Comparison of ENCODE assay signal across 24 cellular contexts in genomic region chr2:194380011-194380410, GRCh38.
DNase-seq lines count a peak whose midpoint lies in the region; ATAC-seq lines count a peak whose summit lies in the region.
"Had no signal": no experiment of that assay in that cellular context is flagged by ENCODE, and none has a peak within 500 bp of the region (broad histone marks: within the 10 kb centered on the region; RNA-seq: fewer than 3 reads in every experiment).

No MANE protein-coding gene starts in this region.

- peak; percentile 31 for ATAC-seq in stimulated activated naive CD8-positive, alpha-beta T cell treated with anti-CD3 and anti-CD28 coated beads, Interleukin-15, amount 100 ng/mL, for 72 hours
- no peak for ATAC-seq in stimulated activated naive CD8-positive, alpha-beta T cell treated with anti-CD3 and anti-CD28 coated beads, Interleukin-15, Interleukin-2, amounts not matched to agents 100 U/mL and 50 U/mL, for 24 hours
- peak; percentile 75 for ATAC-seq in GM21717 (IDR thresholded peaks at IDR 0.05; ENCODE audit: unreplicated experiment)
- peak; percentile 71 for ATAC-seq in HG03135 (IDR thresholded peaks at IDR 0.05; ENCODE audit: unreplicated experiment)
- no peak for ATAC-seq in activated naive CD8-positive, alpha-beta T cell treated with anti-CD3 and anti-CD28 coated beads, Interleukin-2, amount 50 U/mL, for 24 hours
- ATAC-seq in HG03521 (IDR thresholded peaks at IDR 0.05; ENCODE audit: unreplicated experiment), result no peak
- ATAC-seq: activated CD4-positive, alpha-beta T cell treated with anti-CD3 and anti-CD28 coated beads for 36 hours; left lung had no signal

- H3K27me3 Mint-ChIP-seq in stimulated activated naive CD8-positive, alpha-beta T cell treated with anti-CD3 and anti-CD28 coated beads, Interleukin-15, amount 100 ng/mL, for 72 hours, result no peaks in the 10 kb centered on the region
- no peaks in the 10 kb centered on the region for H3K27me3 Mint-ChIP-seq in activated naive CD8-positive, alpha-beta T cell treated with anti-CD3 and anti-CD28 coated beads, Interleukin-2, amount 50 U/mL, for 24 hours
- H3K27me3 Mint-ChIP-seq: activated CD4-positive, alpha-beta T cell treated with anti-CD3 and anti-CD28 coated beads for 36 hours; B cell; IgD-negative memory B cell had no signal

- H3K4me1 Mint-ChIP-seq in stimulated activated naive CD8-positive, alpha-beta T cell treated with anti-CD3 and anti-CD28 coated beads, Interleukin-15, amount 100 ng/mL, for 72 hours, result no peaks in the 10 kb centered on the region
- no peaks in the 10 kb centered on the region for H3K4me1 Mint-ChIP-seq in activated naive CD8-positive, alpha-beta T cell treated with anti-CD3 and anti-CD28 coated beads, Interleukin-2, amount 50 U/mL, for 24 hours
- H3K4me1 Mint-ChIP-seq: activated CD4-positive, alpha-beta T cell treated with anti-CD3 and anti-CD28 coated beads for 36 hours; B cell; IgD-negative memory B cell; neural progenitor cell had no signal

- H3K9me3 Mint-ChIP-seq in stimulated activated naive CD8-positive, alpha-beta T cell treated with anti-CD3 and anti-CD28 coated beads, Interleukin-15, amount 100 ng/mL, for 72 hours, result peaks cover 0 to 12% of the 10 kb centered on the region in 2 donors
- peaks cover 14% of the 10 kb centered on the region for H3K9me3 Mint-ChIP-seq in activated naive CD8-positive, alpha-beta T cell treated with anti-CD3 and anti-CD28 coated beads, Interleukin-2, amount 50 U/mL, for 24 hours

- H3K4me3 Mint-ChIP-seq in stimulated activated naive CD8-positive, alpha-beta T cell treated with anti-CD3 and anti-CD28 coated beads, Interleukin-15, amount 100 ng/mL, for 72 hours, result no peak overlapping the region
- H3K4me3 Mint-ChIP-seq in activated naive CD8-positive, alpha-beta T cell treated with anti-CD3 and anti-CD28 coated beads, Interleukin-2, amount 50 U/mL, for 24 hours, result no peak overlapping the region
- H3K4me3 Mint-ChIP-seq: activated CD4-positive, alpha-beta T cell treated with anti-CD3 and anti-CD28 coated beads for 36 hours; B cell; HFFc6; neural progenitor cell had no signal

- no peak overlapping the region for H3K27ac Mint-ChIP-seq in stimulated activated naive CD8-positive, alpha-beta T cell treated with anti-CD3 and anti-CD28 coated beads, Interleukin-15, amount 100 ng/mL, for 72 hours
- H3K27ac Mint-ChIP-seq in activated naive CD8-positive, alpha-beta T cell treated with anti-CD3 and anti-CD28 coated beads, Interleukin-2, amount 50 U/mL, for 24 hours, result no peak overlapping the region
- H3K27ac Mint-ChIP-seq: activated CD4-positive, alpha-beta T cell treated with anti-CD3 and anti-CD28 coated beads for 36 hours; B cell; HFFc6; IgD-negative memory B cell; neural progenitor cell had no signal

- DNase-seq in stimulated activated naive CD8-positive, alpha-beta T cell treated with anti-CD3 and anti-CD28 coated beads, Interleukin-15, amount 100 ng/mL, for 72 hours, result no peak
- no peak for DNase-seq in stimulated activated naive CD8-positive, alpha-beta T cell treated with anti-CD3 and anti-CD28 coated beads, Interleukin-15, Interleukin-2, amounts not matched to agents 100 U/mL and 50 U/mL, for 24 hours
- DNase-seq in activated naive CD8-positive, alpha-beta T cell treated with anti-CD3 and anti-CD28 coated beads, Interleukin-2, amount 50 U/mL, for 24 hours, result no peak
- no peak for DNase-seq in NCI-H2196 treated with DMSO at 0.1 percent for 48 hours (lab: John Stamatoyannopoulos, UW; ENCODE audit: unreplicated experiment)
- DNase-seq in SKM-1 treated with dmso at 0.1 percent for 144 hours (lab: John Stamatoyannopoulos, UW; ENCODE audit: unreplicated experiment), result no peak
- DNase-seq: activated CD4-positive, alpha-beta T cell treated with anti-CD3 and anti-CD28 coated beads for 36 hours; activated gamma-delta T cell treated with Interleukin-2 at 50 U/mL for 16 hours; anterior cingulate cortex; effector CD4-positive, alpha-beta T cell; HFFc6; left lung; NCI-H2081; NCI-H524; OCI-M1; SIG-M5; spleen; T1000; tibial artery had no signal

- H3K36me3 Mint-ChIP-seq in activated naive CD8-positive, alpha-beta T cell treated with anti-CD3 and anti-CD28 coated beads, Interleukin-2, amount 50 U/mL, for 24 hours (ENCODE audit: low read depth), result no peaks in the 10 kb centered on the region
- H3K36me3 Mint-ChIP-seq: IgD-negative memory B cell had no signal

Comparison
In these comparisons a context has a peak if more than half of its experiments do, and no peak if none do; other contexts are left out.
1. ATAC-seq: peak in stimulated activated naive CD8-positive, alpha-beta T cell treated with anti-CD3 and anti-CD28 coated beads, Interleukin-15, amount 100 ng/mL, for 72 hours (single experiment), GM21717 (single experiment) and HG03135 (single experiment); none in stimulated activated naive CD8-positive, alpha-beta T cell treated with anti-CD3 and anti-CD28 coated beads, Interleukin-15, Interleukin-2, amounts not matched to agents 100 U/mL and 50 U/mL, for 24 hours (single experiment), activated naive CD8-positive, alpha-beta T cell treated with anti-CD3 and anti-CD28 coated beads, Interleukin-2, amount 50 U/mL, for 24 hours (single experiment) and HG03521 (single experiment).